In the genomic region with DNA sequence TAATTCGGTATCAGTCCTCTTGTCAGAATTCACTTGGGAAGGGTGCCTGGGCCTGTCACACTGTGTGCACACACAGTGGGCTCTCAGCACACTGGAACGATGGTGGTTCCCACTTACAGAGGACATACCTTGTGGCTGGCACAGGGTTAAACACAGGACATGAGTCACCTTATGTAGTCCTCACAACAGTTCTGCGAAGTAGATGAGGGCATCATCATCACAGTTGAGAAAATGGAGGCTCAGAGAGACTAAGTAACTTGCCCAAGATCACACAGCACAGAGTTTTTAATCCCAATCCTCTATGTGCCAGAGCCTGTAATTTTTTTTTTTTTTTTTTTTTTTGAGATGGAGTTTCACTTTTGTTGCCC, we compare ENCODE assay signal across 11 cellular contexts.
DNase-seq lines count a peak whose midpoint lies in the region; ATAC-seq and TF ChIP-seq lines count a peak whose summit lies in the region.
"Had no signal": no experiment of that assay in that cellular context is flagged by ENCODE, and none has a peak within 500 bp of the region (broad histone marks: within the 10 kb centered on the region; RNA-seq: fewer than 3 reads in every experiment).

No MANE protein-coding gene starts in this region.

- H2BK5ac ChIP-seq in H9 (ENCODE audit: insufficient read length, low read length) = no peak overlapping the region

- no peaks in the 10 kb centered on the region for H3K9me3 ChIP-seq in right atrium auricular region
- no peaks in the 10 kb centered on the region for H3K9me3 ChIP-seq in vagina
- H3K9me3 ChIP-seq in effector memory CD4-positive, alpha-beta T cell (ENCODE audit: control insufficient read depth, low read length) = no peaks in the 10 kb centered on the region
- no peaks in the 10 kb centered on the region for H3K9me3 ChIP-seq in H9 (ENCODE audit: control insufficient read depth, low read depth, low read length)

- no peaks in the 10 kb centered on the region for H3K27me3 Mint-ChIP-seq in activated naive CD8-positive, alpha-beta T cell treated with anti-CD3 and anti-CD28 coated beads, Interleukin-2, amount 50 U/mL, for 24 hours
- H3K27me3 Mint-ChIP-seq in H9 (ENCODE audit: low read depth) = peaks cover 21% of the 10 kb centered on the region
- H3K27me3 Mint-ChIP-seq: central memory CD8-positive, alpha-beta T cell had no signal

- H3K9ac ChIP-seq in H9 (ENCODE audit: extremely low read depth, insufficient read length, low read length) = no peak overlapping the region

- peak overlapping the region; percentile 63 for H3K27ac Mint-ChIP-seq in activated naive CD8-positive, alpha-beta T cell treated with anti-CD3 and anti-CD28 coated beads, Interleukin-2, amount 50 U/mL, for 24 hours
- no peak overlapping the region for H3K27ac Mint-ChIP-seq in H9

- H2BK15ac ChIP-seq in H9 (ENCODE audit: low read depth, low read length) = no peak overlapping the region

- no peak overlapping the region for H3T11ph ChIP-seq in H9 (ENCODE audit: low read length)

- no peaks in the 10 kb centered on the region for H3K9me3 Mint-ChIP-seq in activated naive CD8-positive, alpha-beta T cell treated with anti-CD3 and anti-CD28 coated beads, Interleukin-2, amount 50 U/mL, for 24 hours
- peaks cover 2 to 6% of the 10 kb centered on the region in 2 experiments; a peak in 2 of 5 replicates for H3K9me3 Mint-ChIP-seq in H9
- H3K9me3 Mint-ChIP-seq: central memory CD8-positive, alpha-beta T cell had no signal

- H2AFZ ChIP-seq in H9 (ENCODE audit: low read length) = no peak overlapping the region

- H4K8ac ChIP-seq in H9 (replicated peaks; ENCODE audit: insufficient read length, low read depth, low read length) = no peak overlapping the region

- ATAC-seq in Right ventricle myocardium inferior = no peak
- ATAC-seq in activated naive CD8-positive, alpha-beta T cell treated with anti-CD3 and anti-CD28 coated beads, Interleukin-2, amount 50 U/mL, for 24 hours = peak; percentile 65
- no peak for ATAC-seq in GM18868 (IDR thresholded peaks at IDR 0.05; ENCODE audit: unreplicated experiment)

- H3K79me2 ChIP-seq in H9 (ENCODE audit: insufficient read depth, low read length) = no peaks in the 10 kb centered on the region

- no peaks in the 10 kb centered on the region for H4K20me1 ChIP-seq in H9 (ENCODE audit: control insufficient read depth, insufficient read depth, insufficient read length)

- no peak for TF ChIP-seq CTCF in right atrium auricular region (IDR thresholded peaks at IDR 0.05)
- TF ChIP-seq CTCF in vagina (IDR thresholded peaks at IDR 0.05) = no peak
- TF ChIP-seq CTCF in H9 (conservative IDR thresholded peaks at IDR 0.05) = no peak

- H3K4me1 ChIP-seq in right atrium auricular region (peaks cover 0 to 57% of the 10 kb centered on the region in 2 donors), vagina (peaks cover 65% of the 10 kb centered on the region), H9 (ENCODE audit: insufficient read depth, low read length) (no peaks in the 10 kb centered on the region; the same call in 1 of the 2 replicates)
- H3K4me1 ChIP-seq in effector memory CD4-positive, alpha-beta T cell (ENCODE audit: control insufficient read depth, insufficient read depth, low read length, poor library complexity, severe bottlenecking) = peaks cover 22% of the 10 kb centered on the region

- peaks cover 11% of the 10 kb centered on the region for H3K23me2 ChIP-seq in H9 (ENCODE audit: insufficient read length, low read depth, low read length, poor library complexity, severe bottlenecking)

- no peak overlapping the region for H4K91ac ChIP-seq in H9 (ENCODE audit: insufficient read length, low read depth, low read length)

- H3K27ac ChIP-seq in right atrium auricular region (peak overlapping the region; percentile 94 to 98), vagina (peak overlapping the region; percentile 92), H9 (ENCODE audit: insufficient read length, low read depth, low read length) (no peak overlapping the region)
- no peak overlapping the region for H3K27ac ChIP-seq in effector memory CD4-positive, alpha-beta T cell (ENCODE audit: insufficient read depth, low read length, poor library complexity, severe bottlenecking)

- no peaks in the 10 kb centered on the region for H3K36me3 Mint-ChIP-seq in activated naive CD8-positive, alpha-beta T cell treated with anti-CD3 and anti-CD28 coated beads, Interleukin-2, amount 50 U/mL, for 24 hours (ENCODE audit: low read depth)
- H3K36me3 Mint-ChIP-seq in H9 (ENCODE audit: insufficient read depth in 1 of 3, low read depth in 3 of 3) = peaks cover 0 to 2% (median 0%) of the 10 kb centered on the region in 3 experiments; a peak in 3 of 7 replicates

- H3K56ac ChIP-seq in H9 (ENCODE audit: insufficient read length, low read depth, low read length) = no peak overlapping the region

- TF ChIP-seq POLR2A in vagina (IDR thresholded peaks at IDR 0.05) = no peak

- no peak overlapping the region for H3K4me2 ChIP-seq in H9 (ENCODE audit: insufficient read depth, insufficient read length, low read length)

- DNase-seq in right atrium auricular region (ENCODE audit: low spot score) (no peak), Right ventricle myocardium inferior (ENCODE audit: missing footprints) (no peak), lung microvascular endothelial cell (ENCODE audit: low read depth in 2 of 2) (peak; percentile 12 to 63), vagina (ENCODE audit: extremely low spot score in 2 of 2) (no peak), H9 (no peak)
- no peak for DNase-seq in activated naive CD8-positive, alpha-beta T cell treated with anti-CD3 and anti-CD28 coated beads, Interleukin-2, amount 50 U/mL, for 24 hours
- no peak for DNase-seq in effector memory CD4-positive, alpha-beta T cell
- DNase-seq: MM.1S, nephron progenitor cell had no signal

- H3K36me3 ChIP-seq in right atrium auricular region (no peaks in the 10 kb centered on the region), vagina (no peaks in the 10 kb centered on the region)
- no peaks in the 10 kb centered on the region for H3K36me3 ChIP-seq in effector memory CD4-positive, alpha-beta T cell (ENCODE audit: control insufficient read depth, insufficient read depth, low read length)

- no peak overlapping the region for H2BK20ac ChIP-seq in H9 (ENCODE audit: low read depth, low read length, poor library complexity, severe bottlenecking)

- intact Hi-C loops in Right ventricle myocardium inferior (cut with DNase I) (no loop called here), vagina (cut with DNase I) (no loop called here)

- no peak overlapping the region for H3K18ac ChIP-seq in H9 (ENCODE audit: insufficient read length, low read depth, low read length)

- H4K5ac ChIP-seq in H9 (ENCODE audit: insufficient read length, low read depth, low read length) = no peak overlapping the region

- no peak overlapping the region for H3K14ac ChIP-seq in H9 (ENCODE audit: insufficient read depth, low read length)

- no peak overlapping the region for H3K4me3 Mint-ChIP-seq in activated naive CD8-positive, alpha-beta T cell treated with anti-CD3 and anti-CD28 coated beads, Interleukin-2, amount 50 U/mL, for 24 hours
- no peak overlapping the region for H3K4me3 Mint-ChIP-seq in H9
- H3K4me3 Mint-ChIP-seq: central memory CD8-positive, alpha-beta T cell; nephron progenitor cell had no signal

- H2BK120ac ChIP-seq in H9 (ENCODE audit: low read depth, low read length, poor library complexity, severe bottlenecking) = no peak overlapping the region

- no CpG with 5 or more reads among the region's 3 CpGs for WGBS in H9 (ENCODE audit: extremely low coverage, insufficient read length, low lambda C conversion rate)

- no peak overlapping the region for H3K4me3 ChIP-seq in right atrium auricular region
- no peak overlapping the region for H3K4me3 ChIP-seq in vagina
- no peak overlapping the region for H3K4me3 ChIP-seq in effector memory CD4-positive, alpha-beta T cell (ENCODE audit: insufficient read depth, low read depth, low read length, poor library complexity, severe bottlenecking)

- H2AK5ac ChIP-seq in H9 (ENCODE audit: insufficient read length, low read length) = no peak overlapping the region

- H2BK12ac ChIP-seq in H9 (ENCODE audit: insufficient read length, low read depth, low read length) = no peak overlapping the region

- H3K4ac ChIP-seq in H9 (ENCODE audit: low read depth, low read length) = no peak overlapping the region

- no peaks in the 10 kb centered on the region for H3K79me1 ChIP-seq in H9 (ENCODE audit: insufficient read depth, low read depth, low read length, poor library complexity, severe bottlenecking)

- peaks cover 56% of the 10 kb centered on the region for H3K4me1 Mint-ChIP-seq in activated naive CD8-positive, alpha-beta T cell treated with anti-CD3 and anti-CD28 coated beads, Interleukin-2, amount 50 U/mL, for 24 hours
- peaks cover 18 to 20% of the 10 kb centered on the region in 2 experiments for H3K4me1 Mint-ChIP-seq in H9

- H3K27me3 ChIP-seq in right atrium auricular region (no peaks in the 10 kb centered on the region), vagina (no peaks in the 10 kb centered on the region), H9 (ENCODE audit: insufficient read depth, low read length) (no peaks in the 10 kb centered on the region)
- H3K27me3 ChIP-seq in effector memory CD4-positive, alpha-beta T cell (replicated peaks; ENCODE audit: control insufficient read depth, insufficient read depth, low read length, poor library complexity, severe bottlenecking) = no peaks in the 10 kb centered on the region

- no peak overlapping the region for H3K23ac ChIP-seq in H9 (ENCODE audit: insufficient read length, low read depth, low read length)

Comparison
In these comparisons a context has a peak if more than half of its experiments do, and no peak if none do; other contexts are left out.
1. DNase-seq: peak in lung microvascular endothelial cell (2 of 2); none in right atrium auricular region (single experiment), Right ventricle myocardium inferior (single experiment), activated naive CD8-positive, alpha-beta T cell treated with anti-CD3 and anti-CD28 coated beads, Interleukin-2, amount 50 U/mL, for 24 hours (single experiment), vagina (0 of 2), effector memory CD4-positive, alpha-beta T cell (0 of 3) and H9 (single experiment).
2. H3K27ac ChIP-seq: peak in right atrium auricular region (2 of 2) and vagina (single experiment); none in effector memory CD4-positive, alpha-beta T cell (single experiment) and H9 (single experiment).